In the genomic region with DNA sequence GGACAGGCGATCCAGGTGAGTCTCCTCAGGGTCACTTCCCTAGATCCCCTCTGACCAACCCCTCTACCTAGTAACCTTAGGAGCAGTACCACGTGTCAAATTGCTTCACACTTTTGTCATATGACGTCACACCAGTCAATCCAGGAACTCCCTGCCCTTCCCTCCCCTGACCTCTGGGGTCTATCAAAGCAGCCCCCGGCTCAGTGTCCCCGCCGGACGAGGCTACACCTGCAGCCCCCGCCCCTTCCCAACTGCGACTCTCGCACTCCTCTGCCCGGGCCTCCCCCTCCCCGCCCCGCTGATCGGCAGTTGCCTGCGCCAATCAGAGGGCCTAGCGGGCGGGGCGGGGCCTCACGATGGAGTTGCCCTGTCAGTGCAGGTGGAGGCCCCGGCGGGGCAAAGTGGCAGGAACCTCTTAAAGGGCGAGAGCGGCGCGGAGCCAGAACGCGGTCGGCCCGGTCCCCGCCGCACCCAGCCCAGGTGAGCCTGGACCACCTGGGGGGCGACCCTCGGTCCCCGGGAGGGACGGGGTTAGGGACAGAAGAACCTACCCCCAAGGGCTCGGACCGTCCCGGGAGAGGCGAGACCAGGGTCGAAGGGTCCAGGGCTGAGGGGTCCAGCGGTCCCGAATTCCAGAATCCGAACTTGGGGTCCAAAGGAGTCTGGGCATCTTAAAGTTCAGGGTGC, we compare ENCODE assay signal across 8 cellular contexts. TPM values are rescaled to one million over a fixed set of nuclear protein-coding genes. Genes with fewer than 3 reads are reported as not detected.
DNase-seq lines count a peak whose midpoint lies in the region; ATAC-seq, FAIRE-seq and TF ChIP-seq lines count a peak whose summit lies in the region.

No MANE protein-coding gene starts in this region.

- H3K36me3 ChIP-seq in DOHH2 (ENCODE audit: control insufficient read depth, low read length) (no peaks in the 10 kb centered on the region), HCT116 (ENCODE audit: control insufficient read depth in 1 of 2, insufficient read depth in 2 of 2, low read length in 2 of 2) (no peaks in the 10 kb centered on the region), prostate gland (no peaks in the 10 kb centered on the region)

- ATAC-seq in HCT116 (peak; percentile 78), left ventricle myocardium superior (peak; percentile 83)

- DNase-seq in HCT116 (ENCODE audit: low read depth, low spot score) (peak; percentile 76), NCI-H1105 treated with DMSO at 0.1 percent for 48 hours (lab: John Stamatoyannopoulos, UW) (peak; percentile 62), amniotic stem cell (lab: John Stamatoyannopoulos, UW) (peak; percentile 32), left ventricle myocardium superior (peak; percentile 91), prostate gland (ENCODE audit: low spot score) (peak; percentile 85), urothelium cell line (ENCODE audit: low spot score) (peak; percentile 97)

- peaks cover 13% of the 10 kb centered on the region for H3F3A ChIP-seq in DOHH2 (ENCODE audit: control insufficient read depth, insufficient read depth)

- no peaks in the 10 kb centered on the region for H3K9me2 ChIP-seq in DOHH2 (replicated peaks; ENCODE audit: control insufficient read depth, low read length)
- no peaks in the 10 kb centered on the region for H3K9me2 ChIP-seq in HCT116 (ENCODE audit: insufficient read depth)

- peak overlapping the region; percentile 84 for H3K9ac ChIP-seq in HCT116 (ENCODE audit: low read length)

- peak overlapping the region; percentile 98 for H3K4me3 ChIP-seq in DOHH2 (ENCODE audit: low read length)
- peak overlapping the region; percentile 95 to 96 for H3K4me3 ChIP-seq in HCT116 (replicated peaks in 1 of 2; ENCODE audit: low read depth in 1 of 2, low read length in 2 of 2)
- H3K4me3 ChIP-seq in prostate gland: peak overlapping the region; percentile 90 to 91

- H3K9me3 Mint-ChIP-seq in T-helper 1 cell treated with Interleukin-12 subunit alpha and Interleukin-12 subunit beta and Interleukin-4 antibody, amounts not matched to agents 30 μg/mL and 1 μg/mL, for 36 hours: no peaks in the 10 kb centered on the region

- CTCF ChIA-PET in HCT116 (lab: Charles Lee): no interaction called here

- TF ChIP-seq RAD21 in HCT116 (IDR thresholded peaks at IDR 0.05; ENCODE audit: low read depth): no peak

- FAIRE-seq in urothelium cell line (lab: Jason Lieb, UNC): no peak

- 2% methylated on average over 42 of the region's 43 CpGs for WGBS in prostate gland

- no TSS peak for BruUV-seq in HCT116 (replicated peaks; lab: Mats Ljungman, UMichigan)

- H3K4me1 ChIP-seq in DOHH2 (ENCODE audit: control insufficient read depth, low read length): peaks cover 49% of the 10 kb centered on the region
- peaks cover 23 to 53% of the 10 kb centered on the region in 2 experiments for H3K4me1 ChIP-seq in HCT116 (ENCODE audit: control insufficient read depth in 1 of 2, insufficient read depth in 2 of 2, low read length in 2 of 2)
- H3K4me1 ChIP-seq in prostate gland (replicated peaks): no peaks in the 10 kb centered on the region

- POLR2A ChIA-PET in HCT116 (lab: Charles Lee): interaction anchor here (1.0 to 1.3 kb wide), 2 partner anchors 97 to 295 kb away, joined by 3 to 4 read pairs; a partner anchor contains a TSS

- H3K4me3 Mint-ChIP-seq in T-helper 1 cell treated with Interleukin-12 subunit alpha and Interleukin-12 subunit beta and Interleukin-4 antibody, amounts not matched to agents 30 μg/mL and 1 μg/mL, for 36 hours: peak overlapping the region; percentile 84

- TF ChIP-seq POLR2A in HCT116 (IDR thresholded peaks at IDR 0.05; ENCODE audit: borderline replicate concordance, extremely low read depth, insufficient read depth, insufficient read length) (peak; percentile 29), prostate gland (IDR thresholded peaks at IDR 0.05) (peak; percentile 89)

- peak overlapping the region; percentile 86 for H3K27ac Mint-ChIP-seq in T-helper 1 cell treated with Interleukin-12 subunit alpha and Interleukin-12 subunit beta and Interleukin-4 antibody, amounts not matched to agents 30 μg/mL and 1 μg/mL, for 36 hours

- peak overlapping the region; percentile 89 for H3K4me2 ChIP-seq in DOHH2 (ENCODE audit: low read length)
- H3K4me2 ChIP-seq in HCT116 (ENCODE audit: low read length): peak overlapping the region; percentile 99

- H4K20me1 ChIP-seq in DOHH2 (ENCODE audit: control insufficient read depth, insufficient read depth, low read depth, low read length) (peaks cover 3% of the 10 kb centered on the region; the same call in 1 of the 2 replicates), HCT116 (ENCODE audit: insufficient read depth) (no peaks in the 10 kb centered on the region)

- H3K4me1 Mint-ChIP-seq in T-helper 1 cell treated with Interleukin-12 subunit alpha and Interleukin-12 subunit beta and Interleukin-4 antibody, amounts not matched to agents 30 μg/mL and 1 μg/mL, for 36 hours (ENCODE audit: low read depth): peaks cover 55% of the 10 kb centered on the region

- H2AFZ ChIP-seq in HCT116 (ENCODE audit: low read depth, low read length, poor library complexity, severe bottlenecking): peak overlapping the region; percentile 59

- peaks cover 9% of the 10 kb centered on the region for H3K36me3 Mint-ChIP-seq in T-helper 1 cell treated with Interleukin-12 subunit alpha and Interleukin-12 subunit beta and Interleukin-4 antibody, amounts not matched to agents 30 μg/mL and 1 μg/mL, for 36 hours (ENCODE audit: low read depth)

- RAD21 ChIA-PET in HCT116 (lab: Charles Lee; ENCODE audit: low non-redundant PET in 1 of 2, low total read pairs in 2 of 2, uncharacterized antibody in 2 of 2, unreplicated experiment in 2 of 2): no interaction called here

- H3K27me3 ChIP-seq in DOHH2 (ENCODE audit: control insufficient read depth, low read length): no peaks in the 10 kb centered on the region
- no peaks in the 10 kb centered on the region for H3K27me3 ChIP-seq in HCT116 (ENCODE audit: insufficient read depth, low read length)
- no peaks in the 10 kb centered on the region for H3K27me3 ChIP-seq in prostate gland (replicated peaks; ENCODE audit: insufficient read depth)

- H3K9me3 ChIP-seq in DOHH2 (ENCODE audit: control insufficient read depth, insufficient read depth, low read length) (no peaks in the 10 kb centered on the region), HCT116 (ENCODE audit: control insufficient read depth in 1 of 2, insufficient read depth in 1 of 2, low read depth in 1 of 2, low read length in 2 of 2) (no peaks in the 10 kb centered on the region), prostate gland (no peaks in the 10 kb centered on the region)

- TF ChIP-seq CTCF in DOHH2 (IDR thresholded peaks at IDR 0.05; ENCODE audit: low read depth, low read length, poor library complexity, severe bottlenecking): no peak
- TF ChIP-seq CTCF in HCT116 (IDR thresholded peaks at IDR 0.05 in 2 of 3, conservative IDR thresholded peaks at IDR 0.05 in 1 of 3; ENCODE audit: borderline replicate concordance in 1 of 3, insufficient read depth in 1 of 3, low read depth in 2 of 3, low read length in 2 of 3): no peak
- TF ChIP-seq CTCF in prostate gland (IDR thresholded peaks at IDR 0.05): peak in 1 of 4 experiments; percentile 8

- no peaks in the 10 kb centered on the region for H3K27me3 Mint-ChIP-seq in T-helper 1 cell treated with Interleukin-12 subunit alpha and Interleukin-12 subunit beta and Interleukin-4 antibody, amounts not matched to agents 30 μg/mL and 1 μg/mL, for 36 hours (ENCODE audit: low read depth)

- H3K27ac ChIP-seq in DOHH2 (ENCODE audit: low read depth, low read length) (no peak overlapping the region), HCT116 (ENCODE audit: low read depth, low read length) (peak overlapping the region; percentile 72; the same call in 1 of the 2 replicates), prostate gland (peak overlapping the region; percentile 66 to 75)

- intact Hi-C loops in HCT116 (cut with micrococcal nuclease) (no loop called here), left ventricle myocardium superior (cut with micrococcal nuclease) (no loop called here), prostate gland (cut with DNase I) (loop anchor here (2.0 to 10.0 kb wide), 4 partner anchors 28 to 372 kb away; a partner anchor contains a TSS)

- H3K79me2 ChIP-seq in DOHH2 (ENCODE audit: control insufficient read depth, low read length) (peaks cover 7% of the 10 kb centered on the region; the same call in 1 of the 2 replicates), HCT116 (ENCODE audit: insufficient read depth, low read length) (peaks cover 5% of the 10 kb centered on the region; the same call in 1 of the 2 replicates)

TF ChIP-seq in HCT116, 20 proteins besides CTCF, POLR2A, EP300 and RAD21:
- TF ChIP-seq TCF7L2 (IDR thresholded peaks at IDR 0.05; ENCODE audit: borderline replicate concordance, extremely low read depth, insufficient read depth, insufficient read length): peak; percentile 21
- TF ChIP-seq, protein P1, sequence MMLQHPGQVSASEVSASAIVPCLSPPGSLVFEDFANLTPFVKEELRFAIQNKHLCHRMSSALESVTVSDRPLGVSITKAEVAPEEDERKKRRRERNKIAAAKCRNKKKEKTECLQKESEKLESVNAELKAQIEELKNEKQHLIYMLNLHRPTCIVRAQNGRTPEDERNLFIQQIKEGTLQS (IDR thresholded peaks at IDR 0.05): no peak
- peak; percentile 82 for TF ChIP-seq POLR2AphosphoS5 (IDR thresholded peaks at IDR 0.05; ENCODE audit: low read depth, low read length)

RNA-seq across cellular contexts. Expression of a gene that starts 27.5 kb away (rescaled TPM):
- total RNA-seq in HCT116 (2021; ENCODE audit: unreplicated experiment) (41.7 TPM), left ventricle myocardium superior (24.9 TPM), prostate gland (10 to 100 TPM; 39.4 to 54.4 TPM)
- polyA plus RNA-seq in HCT116 (2012): 20.1 and 24.2 TPM in 2 replicates

Comparison
In these comparisons a context has a peak if more than half of its experiments do, and no peak if none do; other contexts are left out.
1. DNase-seq: peak in every context shown above with its lines; median percentile 97 in urothelium cell line; 91 in left ventricle myocardium superior; 85 in prostate gland; 76 in HCT116; 62 in NCI-H1105 treated with DMSO at 0.1 percent for 48 hours; 32 in amniotic stem cell.